ENCODE assay signal across 28 cellular contexts in genomic region chr7:120828528-120828927, GRCh38. TPM values are rescaled to one million over a fixed set of nuclear protein-coding genes. Genes with fewer than 3 reads are reported as not detected.
"Had no signal": no experiment of that assay in that cellular context is flagged by ENCODE, and none has a peak within 500 bp of the region (broad histone marks: within the 10 kb centered on the region; RNA-seq: fewer than 3 reads in every experiment).

No MANE protein-coding gene starts in this region.

- H3K27me3 ChIP-seq: esophagus squamous epithelium, heart right ventricle, right atrium auricular region, thyroid gland, vagina had no signal

- H3K4me3 Mint-ChIP-seq: natural killer cell treated with Interleukin-12 subunit alpha and Interleukin-12 subunit beta and Interleukin-15 and Interleukin-18, amount 100 ng/mL, for 72 hours; stimulated activated naive CD8-positive, alpha-beta T cell treated with anti-CD3 and anti-CD28 coated beads, Interleukin-15, amount 100 ng/mL, for 72 hours had no signal

- H3K27ac ChIP-seq: coronary artery, esophagus squamous epithelium, heart right ventricle, lower lobe of right lung, prostate gland, right atrium auricular region, thyroid gland, vagina had no signal

- FAIRE-seq: keratinocyte had no signal

- H3K4me3 ChIP-seq: coronary artery, esophagus squamous epithelium, heart right ventricle, lower lobe of right lung, prostate gland, right atrium auricular region, smooth muscle cell, thyroid gland, vagina had no signal

- H3K4me2 ChIP-seq: smooth muscle cell had no signal

- H3K4me1 ChIP-seq: esophagus squamous epithelium, lower lobe of right lung, prostate gland, right atrium auricular region, thyroid gland, vagina had no signal

- DNase-seq: dermis blood vessel endothelial cell; effector memory CD4-positive, alpha-beta T cell; erythroblast; esophagus squamous epithelium; foreskin melanocyte; glutamatergic neuron; heart right ventricle; hippocampal formation; left ventricle myocardium superior; lower lobe of right lung; nucleus accumbens; stimulated activated CD4-positive, alpha-beta T cell treated with anti-CD3 and anti-CD28 coated beads, Interleukin-12 subunit alpha, Interleukin-12 subunit beta, amount 100 ng/mL, for 4 hours; stimulated activated CD4-positive, alpha-beta T cell treated with anti-CD3 and anti-CD28 coated beads, Interleukin-1b, Interleukin-23, amount 100 ng/mL, for 48 hours; stimulated activated CD4-positive, alpha-beta T cell treated with anti-CD3 and anti-CD28 coated beads, Interleukin-4, amount 100 ng/mL, for 1 hour; stimulated activated CD8-positive, alpha-beta memory T cell treated with anti-CD3 and anti-CD28 coated beads, Interleukin-4, amount 100 ng/mL, for 48 hours; stimulated activated naive CD4-positive, alpha-beta T cell; stimulated activated naive CD8-positive, alpha-beta T cell treated with anti-CD3 and anti-CD28 coated beads, Interleukin-15, amount 100 ng/mL, for 72 hours; thyroid gland; trophoblast cell had no signal

- H3K36me3 ChIP-seq: esophagus squamous epithelium, lower lobe of right lung, prostate gland, right atrium auricular region, thyroid gland, vagina had no signal

- H3K36me3 Mint-ChIP-seq: natural killer cell treated with Interleukin-12 subunit alpha and Interleukin-12 subunit beta and Interleukin-15 and Interleukin-18, amount 100 ng/mL, for 72 hours had no signal

- H3K27ac Mint-ChIP-seq: natural killer cell treated with Interleukin-12 subunit alpha and Interleukin-12 subunit beta and Interleukin-15 and Interleukin-18, amount 100 ng/mL, for 72 hours; stimulated activated naive CD8-positive, alpha-beta T cell treated with anti-CD3 and anti-CD28 coated beads, Interleukin-15, amount 100 ng/mL, for 72 hours had no signal

- ATAC-seq: heart right ventricle; lower lobe of right lung; natural killer cell treated with Interleukin-12 subunit alpha and Interleukin-12 subunit beta and Interleukin-15 and Interleukin-18, amount 100 ng/mL, for 72 hours; sciatic nerve; stimulated activated naive CD8-positive, alpha-beta T cell treated with anti-CD3 and anti-CD28 coated beads, Interleukin-15, amount 100 ng/mL, for 72 hours had no signal

- H3K9me3 ChIP-seq: esophagus squamous epithelium, lower lobe of right lung, prostate gland, thyroid gland, vagina had no signal

- H3K9me3 Mint-ChIP-seq: stimulated activated naive CD8-positive, alpha-beta T cell treated with anti-CD3 and anti-CD28 coated beads, Interleukin-15, amount 100 ng/mL, for 72 hours had no signal

- H3K4me1 Mint-ChIP-seq: stimulated activated naive CD8-positive, alpha-beta T cell treated with anti-CD3 and anti-CD28 coated beads, Interleukin-15, amount 100 ng/mL, for 72 hours had no signal

RNA-seq across cellular contexts. Expression of gene TSPAN12, which starts 29.4 kb away (rescaled TPM):
- total RNA-seq: mononuclear cell; natural killer cell treated with Interleukin-12 subunit alpha and Interleukin-12 subunit beta and Interleukin-15 and Interleukin-18, amount 100 ng/mL, for 72 hours had no signal
